Comparison of ENCODE assay signal across 18 cellular contexts in genomic region chr7:95646350-95646749, GRCh38. TPM values are rescaled to one million over a fixed set of nuclear protein-coding genes. Genes with fewer than 3 reads are reported as not detected.
DNase-seq lines count a peak whose midpoint lies in the region; ATAC-seq and TF ChIP-seq lines count a peak whose summit lies in the region.
"Had no signal": no experiment of that assay in that cellular context is flagged by ENCODE, and none has a peak within 500 bp of the region (broad histone marks: within the 10 kb centered on the region; RNA-seq: fewer than 3 reads in every experiment).

No MANE protein-coding gene starts in this region.

- peak; percentile 34 for DNase-seq in NCI-H345 (lab: John Stamatoyannopoulos, UW)
- DNase-seq in NCI-H345 treated with DMSO at 0.1 percent for 48 hours (lab: John Stamatoyannopoulos, UW; ENCODE audit: unreplicated experiment), result no peak
- DNase-seq in DMS53 (lab: John Stamatoyannopoulos, UW), result peak; percentile 60
- DNase-seq in NCI-H69 (lab: John Stamatoyannopoulos, UW), result peak; percentile 80
- peak in 1 of 3 donors; percentile 16 for DNase-seq in mucosa of descending colon
- no peak for DNase-seq in NCI-H187 (lab: John Stamatoyannopoulos, UW)
- DNase-seq in activated naive CD4-positive, alpha-beta T cell treated with Interleukin-2 at 50 U/mL for 16 hours, result no peak
- DNase-seq in activated effector memory CD4-positive, alpha-beta T cell treated with anti-CD3 and anti-CD28 coated beads, Interleukin-2, amount 50 U/mL, for 16 hours, result no peak
- DNase-seq: BE2C; Caco-2; CD4-positive, CD25-positive, alpha-beta regulatory T cell; DMS79; Karpas-422; MG63; NCI-H1092; NCI-H1694 treated with DMSO at 0.1 percent for 48 hours; NCI-H2171 treated with DMSO at 0.1 percent for 48 hours had no signal

- H3K9me3 ChIP-seq in mucosa of descending colon, result no peaks in the 10 kb centered on the region
- H3K9me3 ChIP-seq: BE2C, Caco-2, MG63 had no signal

- TF ChIP-seq CTCF in mucosa of descending colon (IDR thresholded peaks at IDR 0.05), result no peak

- H3K4me3 ChIP-seq in mucosa of descending colon, result no peak overlapping the region
- H3K4me3 ChIP-seq: MG63 had no signal

- H3K36me3 ChIP-seq in mucosa of descending colon (ENCODE audit: low read depth), result no peaks in the 10 kb centered on the region
- H3K36me3 ChIP-seq: BE2C, MG63 had no signal

- intact Hi-C loops in mucosa of descending colon (cut with DNase I, micrococcal nuclease), result no loop called here

- ATAC-seq in mucosa of descending colon, result peak; percentile 82
- ATAC-seq: Panc1 had no signal

- peaks cover 4% of the 10 kb centered on the region for H3K4me1 ChIP-seq in mucosa of descending colon (ENCODE audit: low read depth)
- H3K4me1 ChIP-seq: BE2C had no signal

RNA-seq across cellular contexts. Expression of gene PDK4, which starts 50.0 kb away (rescaled TPM):
- total RNA-seq in mucosa of descending colon, result 100 to 1,000 TPM in 1 of 3 donors, 10 to 100 TPM in 2; 36.2 to 224 (median 50.6) TPM
- total RNA-seq: CD4-positive, CD25-positive, alpha-beta regulatory T cell had no signal

Comparison
In these comparisons a context has a peak if more than half of its experiments do, and no peak if none do; other contexts are left out.
1. DNase-seq: peak in NCI-H345 (single experiment), DMS53 (single experiment) and NCI-H69 (single experiment); none in NCI-H345 treated with DMSO at 0.1 percent for 48 hours (single experiment), NCI-H187 (0 of 2), activated naive CD4-positive, alpha-beta T cell treated with Interleukin-2 at 50 U/mL for 16 hours (single experiment) and activated effector memory CD4-positive, alpha-beta T cell treated with anti-CD3 and anti-CD28 coated beads, Interleukin-2, amount 50 U/mL, for 16 hours (single experiment).